ENCODE assay signal across 8 cellular contexts in genomic region chr20:58209652-58210397, GRCh38. TPM values are rescaled to one million over a fixed set of nuclear protein-coding genes. Genes with fewer than 3 reads are reported as not detected.
DNase-seq lines count a peak whose midpoint lies in the region; ATAC-seq and TF ChIP-seq lines count a peak whose summit lies in the region.

No MANE protein-coding gene starts in this region.

- no peaks in the 10 kb centered on the region for H3K9me3 Mint-ChIP-seq in activated T-cell treated with anti-CD3 and anti-CD28 coated beads, Interleukin-2, amount 50 U/mL, for 72 hours
- H3K9me3 Mint-ChIP-seq in neural crest cell: no peaks in the 10 kb centered on the region
- H3K9me3 Mint-ChIP-seq in stimulated activated naive CD8-positive, alpha-beta T cell treated with anti-CD3 and anti-CD28 coated beads, Interleukin-15, amount 100 ng/mL, for 72 hours: peaks cover 0 to 4% of the 10 kb centered on the region in 2 donors

- peak; percentile 100 for TF ChIP-seq CTCF in AG10803 (conservative IDR thresholded peaks at IDR 0.05; ENCODE audit: low read length)
- TF ChIP-seq CTCF in Panc1 (IDR thresholded peaks at IDR 0.05): peak; percentile 100
- peak; percentile 91 for TF ChIP-seq CTCF in fibroblast of mammary gland (conservative IDR thresholded peaks at IDR 0.05; ENCODE audit: control insufficient read depth, insufficient read depth, low read depth, low read length)
- peak; percentile 100 for TF ChIP-seq CTCF in neural crest cell (conservative IDR thresholded peaks at IDR 0.05)

- no peak overlapping the region for H3K27ac Mint-ChIP-seq in activated T-cell treated with anti-CD3 and anti-CD28 coated beads, Interleukin-2, amount 50 U/mL, for 72 hours
- H3K27ac Mint-ChIP-seq in neural crest cell (ENCODE audit: unreplicated experiment): no peak overlapping the region
- H3K27ac Mint-ChIP-seq in stimulated activated naive CD8-positive, alpha-beta T cell treated with anti-CD3 and anti-CD28 coated beads, Interleukin-15, amount 100 ng/mL, for 72 hours: peak overlapping the region in 1 of 2 donors; percentile 69

- no peaks in the 10 kb centered on the region for H3K36me3 ChIP-seq in Panc1 (ENCODE audit: control insufficient read depth, insufficient read depth, low read length)

- no TSS peak for BruUV-seq in Panc1 (replicated peaks; lab: Mats Ljungman, UMichigan)

- peak; percentile 59 for DNase-seq in AG10803 (ENCODE audit: low read depth)
- peak; percentile 39 for DNase-seq in HS-27A (ENCODE audit: low read depth)
- DNase-seq in Panc1 (ENCODE audit: low read depth, low spot score): peak; percentile 61
- peak; percentile 85 to 92 for DNase-seq in activated T-cell treated with anti-CD3 and anti-CD28 coated beads, Interleukin-2, amount 50 U/mL, for 72 hours
- peak; percentile 66 for DNase-seq in fibroblast of mammary gland (ENCODE audit: low read depth)
- peak; percentile 96 for DNase-seq in neural crest cell (ENCODE audit: low read depth, low spot score)
- DNase-seq in stimulated activated naive CD8-positive, alpha-beta T cell treated with anti-CD3 and anti-CD28 coated beads, Interleukin-15, amount 100 ng/mL, for 72 hours: peak; percentile 83 to 87

- H3K9me3 ChIP-seq in Panc1 (ENCODE audit: control insufficient read depth, insufficient read depth, low read depth, low read length): no peaks in the 10 kb centered on the region

- POLR2A ChIA-PET in Panc1 (lab: Charles Lee): no interaction called here

- H3K27me3 ChIP-seq in Panc1 (ENCODE audit: control insufficient read depth, insufficient read depth, low read length): no peaks in the 10 kb centered on the region

- no peak overlapping the region for H3K27ac ChIP-seq in Panc1 (ENCODE audit: low read length)

- intact Hi-C loops in Panc1 (cut with micrococcal nuclease; ENCODE audit: unreplicated experiment): loop anchor here (1.0 to 5.0 kb wide), 2 partner anchors 613 to 693 kb away; no protein-coding TSS in a partner anchor

- peaks cover 8% of the 10 kb centered on the region for H3K4me1 Mint-ChIP-seq in activated T-cell treated with anti-CD3 and anti-CD28 coated beads, Interleukin-2, amount 50 U/mL, for 72 hours (ENCODE audit: low read depth)
- H3K4me1 Mint-ChIP-seq in neural crest cell: peaks cover 3% of the 10 kb centered on the region
- peaks cover 9% of the 10 kb centered on the region for H3K4me1 Mint-ChIP-seq in stimulated activated naive CD8-positive, alpha-beta T cell treated with anti-CD3 and anti-CD28 coated beads, Interleukin-15, amount 100 ng/mL, for 72 hours

- CTCF ChIA-PET in Panc1 (lab: Charles Lee): interaction anchor here (1.4 kb wide), 1 partner anchor 614 kb away, joined by 5 read pairs; no protein-coding TSS in a partner anchor

- H3K4me3 Mint-ChIP-seq in activated T-cell treated with anti-CD3 and anti-CD28 coated beads, Interleukin-2, amount 50 U/mL, for 72 hours: no peak overlapping the region
- H3K4me3 Mint-ChIP-seq in neural crest cell: no peak overlapping the region
- H3K4me3 Mint-ChIP-seq in stimulated activated naive CD8-positive, alpha-beta T cell treated with anti-CD3 and anti-CD28 coated beads, Interleukin-15, amount 100 ng/mL, for 72 hours: no peak overlapping the region

- H3K36me3 Mint-ChIP-seq in activated T-cell treated with anti-CD3 and anti-CD28 coated beads, Interleukin-2, amount 50 U/mL, for 72 hours (ENCODE audit: insufficient read depth in 2 of 2): no peaks in the 10 kb centered on the region
- H3K36me3 Mint-ChIP-seq in neural crest cell (ENCODE audit: low read depth): no peaks in the 10 kb centered on the region

- ATAC-seq in GM18907 (IDR thresholded peaks at IDR 0.05; ENCODE audit: unreplicated experiment) (peak; percentile 84), Panc1 (peak; percentile 90)
- ATAC-seq in activated T-cell treated with anti-CD3 and anti-CD28 coated beads, Interleukin-2, amount 50 U/mL, for 72 hours (replicated peaks in 1 of 2): peak; percentile 90 to 93
- peak; percentile 86 for ATAC-seq in stimulated activated naive CD8-positive, alpha-beta T cell treated with anti-CD3 and anti-CD28 coated beads, Interleukin-15, amount 100 ng/mL, for 72 hours

- H3K27me3 Mint-ChIP-seq in activated T-cell treated with anti-CD3 and anti-CD28 coated beads, Interleukin-2, amount 50 U/mL, for 72 hours (ENCODE audit: low read depth): peaks cover 19% of the 10 kb centered on the region
- H3K27me3 Mint-ChIP-seq in neural crest cell (ENCODE audit: low read depth): peaks cover 46% of the 10 kb centered on the region
- H3K27me3 Mint-ChIP-seq in stimulated activated naive CD8-positive, alpha-beta T cell treated with anti-CD3 and anti-CD28 coated beads, Interleukin-15, amount 100 ng/mL, for 72 hours: peaks cover 30% of the 10 kb centered on the region

- in situ Hi-C loops in Panc1 (cut with HindIII; ENCODE audit: low pct_unique_long_range_greater_than_20kb, low sequenced_read_pairs): no loop called here

- H3K4me3 ChIP-seq in AG10803 (ENCODE audit: low read length) (no peak overlapping the region), Panc1 (ENCODE audit: low read depth in 2 of 2, low read length in 2 of 2) (peak overlapping the region in 1 of 2 experiments; percentile 26; a peak in 1 of 4 replicates), fibroblast of mammary gland (ENCODE audit: control insufficient read depth, low read depth, low read length) (no peak overlapping the region)

- H3K4me1 ChIP-seq in Panc1 (ENCODE audit: control insufficient read depth, insufficient read depth, low read length): peaks cover 2% of the 10 kb centered on the region; the same call in 1 of the 2 replicates

RNA-seq across cellular contexts. Expression of gene ANKRD60, which starts 18.6 kb away (rescaled TPM):
- not detected for total RNA-seq in Panc1 (2021; ENCODE audit: unreplicated experiment)
- not detected for polyA plus RNA-seq in Panc1 (2012; ENCODE audit: insufficient read length)
- total RNA-seq in activated T-cell treated with anti-CD3 and anti-CD28 coated beads, Interleukin-2, amount 50 U/mL, for 72 hours: not detected
- not detected in 2 replicates for total RNA-seq in neural crest cell

Comparison
In these comparisons a context has a peak if more than half of its experiments do, and no peak if none do; other contexts are left out.
1. DNase-seq: peak in every context shown above with its lines; median percentile 96 in neural crest cell; 88 in activated T-cell treated with anti-CD3 and anti-CD28 coated beads, Interleukin-2, amount 50 U/mL, for 72 hours; 85 in stimulated activated naive CD8-positive, alpha-beta T cell treated with anti-CD3 and anti-CD28 coated beads, Interleukin-15, amount 100 ng/mL, for 72 hours; 66 in fibroblast of mammary gland; 61 in Panc1; 59 in AG10803; 39 in HS-27A.